In the genomic region with DNA sequence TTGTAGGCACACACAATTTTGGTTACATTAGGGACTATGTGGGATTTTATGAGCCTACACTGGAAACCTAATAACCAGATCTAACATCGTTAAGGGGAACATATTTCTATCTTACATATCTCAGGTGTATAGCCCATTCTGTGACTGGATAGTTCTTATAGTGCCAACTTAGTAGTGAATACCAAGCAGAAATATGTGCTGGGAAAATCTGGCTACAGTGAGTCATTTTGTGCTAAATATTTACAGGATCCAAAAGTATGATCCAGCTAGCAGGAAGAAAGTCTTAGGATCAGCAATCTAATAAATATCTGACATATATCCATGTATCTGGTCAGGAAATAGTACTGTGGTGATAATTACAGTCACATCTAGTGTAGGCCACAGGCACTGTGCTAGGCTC, we compare ENCODE assay signal across 19 cellular contexts.
"Had no signal": no experiment of that assay in that cellular context is flagged by ENCODE, and none has a peak within 500 bp of the region (broad histone marks: within the 10 kb centered on the region; RNA-seq: fewer than 3 reads in every experiment).

No MANE protein-coding gene starts in this region.

- H3K36me3 ChIP-seq: right atrium auricular region, suprapubic skin, thyroid gland had no signal

- H3K4me1 Mint-ChIP-seq: stimulated activated effector memory CD8-positive, alpha-beta T cell treated with anti-CD3 and anti-CD28 coated beads, Interleukin-12 subunit alpha, Interleukin-12 subunit beta, amount 100 ng/mL, for 72 hours had no signal

- ATAC-seq: effector memory CD8-positive, alpha-beta T cell; naive thymus-derived CD4-positive, alpha-beta T cell; stimulated activated effector memory CD8-positive, alpha-beta T cell treated with anti-CD3 and anti-CD28 coated beads, Interleukin-12 subunit alpha, Interleukin-12 subunit beta, amount 100 ng/mL, for 72 hours; stimulated activated naive CD8-positive, alpha-beta T cell treated with anti-CD3 and anti-CD28 coated beads, Interleukin-15, Interleukin-2, amounts not matched to agents 100 U/mL and 50 U/mL, for 24 hours had no signal

- H3K79me2 ChIP-seq: hepatocyte had no signal

- DNase-seq: effector memory CD8-positive, alpha-beta T cell; erythroblast; foreskin melanocyte; head of caudate nucleus; kidney; mesendoderm; naive thymus-derived CD4-positive, alpha-beta T cell; nephron progenitor cell; posterior cingulate gyrus; stimulated activated CD4-positive, alpha-beta T cell treated with anti-CD3 and anti-CD28 coated beads, Interleukin-4, amount 100 ng/mL, for 1 hour; stimulated activated CD8-positive, alpha-beta memory T cell treated with anti-CD3 and anti-CD28 coated beads, Interleukin-4, amount 100 ng/mL, for 48 hours; stimulated activated naive CD8-positive, alpha-beta T cell treated with anti-CD3 and anti-CD28 coated beads, Interleukin-15, Interleukin-2, amounts not matched to agents 100 U/mL and 50 U/mL, for 24 hours; thyroid gland had no signal

- H3K4me1 ChIP-seq: suprapubic skin, thyroid gland had no signal

- H3K9me3 ChIP-seq: right atrium auricular region, suprapubic skin, thyroid gland had no signal

- H3K36me3 Mint-ChIP-seq: naive thymus-derived CD4-positive, alpha-beta T cell; stimulated activated effector memory CD8-positive, alpha-beta T cell treated with anti-CD3 and anti-CD28 coated beads, Interleukin-12 subunit alpha, Interleukin-12 subunit beta, amount 100 ng/mL, for 72 hours; type B pancreatic cell had no signal

- H3K27me3 ChIP-seq: hepatocyte, right atrium auricular region, thyroid gland had no signal

- H3K4me2 ChIP-seq: hepatocyte, smooth muscle cell had no signal

- H3K27me3 Mint-ChIP-seq: type B pancreatic cell had no signal

- H3K4me3 ChIP-seq: hepatocyte, right atrium auricular region, smooth muscle cell, suprapubic skin, thyroid gland had no signal

- H3K27ac Mint-ChIP-seq: effector memory CD8-positive, alpha-beta T cell; naive thymus-derived CD4-positive, alpha-beta T cell; nephron progenitor cell; stimulated activated effector memory CD8-positive, alpha-beta T cell treated with anti-CD3 and anti-CD28 coated beads, Interleukin-12 subunit alpha, Interleukin-12 subunit beta, amount 100 ng/mL, for 72 hours; type B pancreatic cell had no signal

- H2AFZ ChIP-seq: hepatocyte had no signal

- H3K4me3 Mint-ChIP-seq: effector memory CD8-positive, alpha-beta T cell; naive thymus-derived CD4-positive, alpha-beta T cell; nephron progenitor cell; stimulated activated effector memory CD8-positive, alpha-beta T cell treated with anti-CD3 and anti-CD28 coated beads, Interleukin-12 subunit alpha, Interleukin-12 subunit beta, amount 100 ng/mL, for 72 hours; type B pancreatic cell had no signal

- H3K9me3 Mint-ChIP-seq: effector memory CD8-positive, alpha-beta T cell; naive thymus-derived CD4-positive, alpha-beta T cell; nephron progenitor cell; stimulated activated effector memory CD8-positive, alpha-beta T cell treated with anti-CD3 and anti-CD28 coated beads, Interleukin-12 subunit alpha, Interleukin-12 subunit beta, amount 100 ng/mL, for 72 hours; type B pancreatic cell had no signal

- H3K27ac ChIP-seq: hepatocyte, right atrium auricular region, suprapubic skin, thyroid gland had no signal
